1 cellular context compared by ENCODE assay signal in the genomic region with DNA sequence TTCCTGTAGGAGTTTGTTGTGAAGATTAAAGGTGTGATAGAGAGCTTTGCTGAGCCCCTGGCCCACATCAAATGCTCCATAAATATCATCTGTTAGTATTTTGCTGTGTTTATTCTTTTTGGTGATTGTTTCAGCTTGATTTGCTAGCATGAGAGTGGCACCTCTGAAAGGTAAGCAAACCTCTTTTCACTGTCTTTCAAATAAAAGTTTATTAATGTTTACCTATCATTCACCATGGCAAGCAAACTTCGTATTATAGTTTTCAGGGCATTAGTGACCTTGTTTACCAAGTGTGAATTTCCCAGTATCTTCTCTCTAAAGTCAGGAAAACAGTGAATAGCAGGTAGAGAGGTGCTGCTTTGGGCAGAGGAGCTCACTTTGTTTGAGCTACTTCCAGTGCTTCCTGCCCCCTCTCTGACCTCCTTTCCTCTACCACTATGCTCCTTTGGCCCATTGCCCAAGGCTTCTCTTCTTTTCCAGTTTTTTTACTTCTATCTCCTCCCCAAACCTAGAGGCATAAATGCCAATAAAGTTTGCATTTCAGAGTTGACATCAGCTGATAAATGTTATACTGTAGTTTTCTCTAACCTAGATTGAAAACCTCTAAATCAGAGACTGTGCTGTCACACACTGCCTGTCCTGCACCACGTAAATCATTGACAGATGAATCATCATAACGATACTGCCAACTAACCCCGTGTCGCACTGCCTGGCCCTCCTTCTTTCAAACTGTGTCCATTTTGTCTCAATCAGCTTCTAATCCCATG.
TF ChIP-seq lines count a peak whose summit lies in the region.

No MANE protein-coding gene starts in this region.

TF ChIP-seq in IMR-90, 13 proteins besides CTCF, POLR2A, EP300 and RAD21 (continued from another document):
- TF ChIP-seq, protein P1, sequence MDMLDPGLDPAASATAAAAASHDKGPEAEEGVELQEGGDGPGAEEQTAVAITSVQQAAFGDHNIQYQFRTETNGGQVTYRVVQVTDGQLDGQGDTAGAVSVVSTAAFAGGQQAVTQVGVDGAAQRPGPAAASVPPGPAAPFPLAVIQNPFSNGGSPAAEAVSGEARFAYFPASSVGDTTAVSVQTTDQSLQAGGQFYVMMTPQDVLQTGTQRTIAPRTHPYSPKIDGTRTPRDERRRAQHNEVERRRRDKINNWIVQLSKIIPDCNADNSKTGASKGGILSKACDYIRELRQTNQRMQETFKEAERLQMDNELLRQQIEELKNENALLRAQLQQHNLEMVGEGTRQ (IDR thresholded peaks at IDR 0.05; ENCODE audit: low read depth, low read length) = no peak
- TF ChIP-seq CHD1 (IDR thresholded peaks at IDR 0.05; ENCODE audit: low read depth, low read length) (no peak), MAZ (IDR thresholded peaks at IDR 0.05; ENCODE audit: borderline replicate concordance, low read depth, low read length) (no peak), MAFK (IDR thresholded peaks at IDR 0.05; ENCODE audit: low read depth, low read length) (no peak)
